ENCODE assay signal across 19 cellular contexts in the genomic region with DNA sequence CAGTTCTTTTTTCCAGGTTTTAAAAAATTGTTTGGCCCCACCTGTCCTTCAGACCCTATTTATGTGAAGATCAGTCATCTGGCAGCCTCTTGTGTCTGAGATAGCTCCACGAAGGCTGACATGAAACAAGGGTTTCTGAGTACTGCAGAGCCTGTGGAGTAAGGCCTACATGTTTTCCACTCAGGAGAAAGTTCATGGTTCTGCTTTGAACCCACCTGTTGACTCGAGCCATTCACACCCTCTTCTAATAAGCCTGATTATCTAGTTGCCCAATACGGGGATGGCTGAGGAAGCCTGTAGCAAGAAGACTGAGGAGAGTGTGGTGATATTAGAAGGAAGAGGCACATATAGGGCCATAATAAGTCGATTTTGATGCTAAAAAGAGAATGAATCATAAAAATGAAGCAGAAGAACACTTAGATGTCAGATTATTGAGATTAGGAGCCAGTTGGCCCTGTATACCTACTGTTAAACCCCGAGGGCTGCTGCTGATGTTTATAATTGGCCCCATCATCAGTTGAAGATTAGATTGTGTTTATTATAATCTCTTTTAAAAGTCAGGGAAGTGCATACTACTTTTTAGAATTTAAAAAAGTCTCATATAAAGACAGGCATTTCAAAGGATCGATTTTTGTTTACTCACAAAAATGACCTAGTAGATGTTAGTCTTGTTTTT.
DNase-seq lines count a peak whose midpoint lies in the region; ATAC-seq and TF ChIP-seq lines count a peak whose summit lies in the region.
"Had no signal": no experiment of that assay in that cellular context is flagged by ENCODE, and none has a peak within 500 bp of the region (broad histone marks: within the 10 kb centered on the region; RNA-seq: fewer than 3 reads in every experiment).

No MANE protein-coding gene starts in this region.

- no peaks in the 10 kb centered on the region for H3K27me3 ChIP-seq in IMR-90 (ENCODE audit: control insufficient read depth, insufficient read depth, low read length)
- no peaks in the 10 kb centered on the region for H3K27me3 ChIP-seq in prostate gland (replicated peaks; ENCODE audit: insufficient read depth)

- H3K9ac ChIP-seq in IMR-90 (ENCODE audit: low read depth, low read length): no peak overlapping the region

- TF ChIP-seq RAD21 in IMR-90 (IDR thresholded peaks at IDR 0.05; ENCODE audit: low read length): no peak

- H2AK9ac ChIP-seq in IMR-90 (replicated peaks; ENCODE audit: low read depth, low read length, poor library complexity): no peak overlapping the region

- dilution Hi-C loops in IMR-90 (cut with HindIII; ENCODE audit: low sequenced_read_pairs, unreplicated experiment): no loop called here

- H2BK5ac ChIP-seq in IMR-90 (ENCODE audit: low read depth, low read length, poor library complexity, severe bottlenecking): no peak overlapping the region

- peaks cover 9 to 20% of the 10 kb centered on the region in 2 experiments for H3K79me1 ChIP-seq in IMR-90 (ENCODE audit: low read depth in 1 of 2, low read length in 2 of 2)

- CTCF ChIA-PET in IMR-90 (lab: Yijun Ruan, JAX) (no interaction called here), activated B cell treated with CpG ODN at 0.5 μM for 24 hours (lab: Charles Lee) (interaction anchor here (1.1 to 4.6 kb wide), 2 partner anchors 45 to 330 kb away, joined by 3 to 59 read pairs; no protein-coding TSS in a partner anchor)

- in situ Hi-C loops in IMR-90 (cut with MboI; ENCODE audit: low sequenced_read_pairs): no loop called here

- no peak overlapping the region for H3K4me3 Mint-ChIP-seq in activated B cell treated with CpG ODN at 0.5 μM for 24 hours
- H3K4me3 Mint-ChIP-seq: T-helper 17 cell had no signal

- H3K27ac Mint-ChIP-seq in activated B cell treated with CpG ODN at 0.5 μM for 24 hours: peak overlapping the region; percentile 20
- H3K27ac Mint-ChIP-seq: T-helper 17 cell had no signal

- no peak overlapping the region for H4K8ac ChIP-seq in IMR-90 (ENCODE audit: low read depth in 2 of 2, low read length in 2 of 2)

- H3K4me2 ChIP-seq in IMR-90 (ENCODE audit: low read depth, low read length): no peak overlapping the region

- peaks cover 2% of the 10 kb centered on the region for H3K36me3 Mint-ChIP-seq in activated B cell treated with CpG ODN at 0.5 μM for 24 hours (ENCODE audit: low read depth)

- no CpG with 5 or more reads among the region's 6 CpGs for WGBS in IMR-90 (ENCODE audit: extremely low coverage in 2 of 2, insufficient read length in 1 of 2), 2 experiments
- 39% methylated on average over 6 of the region's 6 CpGs for WGBS in prostate gland

- H3K4ac ChIP-seq in IMR-90 (ENCODE audit: low read depth, low read length): no peak overlapping the region

- no peak overlapping the region for H4K5ac ChIP-seq in IMR-90 (ENCODE audit: low read depth, low read length)

- H4K91ac ChIP-seq in IMR-90 (ENCODE audit: insufficient read depth, low read depth, low read length): no peak overlapping the region

- peaks cover 5% of the 10 kb centered on the region; the same call in 1 of the 2 replicates for H3K9me1 ChIP-seq in IMR-90 (ENCODE audit: insufficient read depth, low read length)

- H3K23ac ChIP-seq in IMR-90 (ENCODE audit: low read depth, low read length): no peak overlapping the region

- H2BK120ac ChIP-seq in IMR-90 (ENCODE audit: low read depth, low read length): no peak overlapping the region

- H3K9me3 Mint-ChIP-seq in activated B cell treated with CpG ODN at 0.5 μM for 24 hours: no peaks in the 10 kb centered on the region

- 0 out of 2 replicates have a peak overlapping the region, but pooled peaks have one; percentile 32 for H3K14ac ChIP-seq in IMR-90 (replicated peaks; ENCODE audit: low read depth, low read length)

- peaks cover 64% of the 10 kb centered on the region for H3K4me1 Mint-ChIP-seq in activated B cell treated with CpG ODN at 0.5 μM for 24 hours
- H3K4me1 Mint-ChIP-seq: T-helper 17 cell had no signal

- no peak overlapping the region for H3K4me3 ChIP-seq in IMR-90 (ENCODE audit: insufficient read depth, low read depth, low read length)
- no peak overlapping the region for H3K4me3 ChIP-seq in prostate gland

- POLR2A ChIA-PET in IMR-90 (lab: Charles Lee; ENCODE audit: unreplicated experiment) (no interaction called here), activated B cell treated with CpG ODN at 0.5 μM for 24 hours (lab: Charles Lee) (interaction anchor here (1.1 kb wide), 1 partner anchor 12 kb away, joined by 3 read pairs; no protein-coding TSS in a partner anchor)

- H3K9me3 ChIP-seq in IMR-90 (ENCODE audit: control insufficient read depth, insufficient read depth, low read length) (no peaks in the 10 kb centered on the region), prostate gland (no peaks in the 10 kb centered on the region)

- BruUV-seq in IMR-90 (replicated peaks; lab: Mats Ljungman, UMichigan): no TSS peak

- no peak overlapping the region for H2AFZ ChIP-seq in IMR-90 (replicated peaks; ENCODE audit: low read length, poor library complexity)

- H3K27ac ChIP-seq in IMR-90 (ENCODE audit: insufficient read depth, low read length): no peak overlapping the region
- peak overlapping the region; percentile 54 to 77 for H3K27ac ChIP-seq in prostate gland

- H4K20me1 ChIP-seq in IMR-90 (ENCODE audit: insufficient read depth, low read length): peaks cover 25% of the 10 kb centered on the region; the same call in 1 of the 2 replicates

- no peak overlapping the region for H3K18ac ChIP-seq in IMR-90 (ENCODE audit: low read depth, low read length)

- H3K27me3 Mint-ChIP-seq in activated B cell treated with CpG ODN at 0.5 μM for 24 hours: no peaks in the 10 kb centered on the region
- H3K27me3 Mint-ChIP-seq: T-helper 17 cell had no signal

- intact Hi-C loops in IMR-90 (cut with micrococcal nuclease) (loop anchor here (5.0 kb wide), 2 partner anchors 108 to 327 kb away; partner anchors contain the start of gene CDK14), activated B cell treated with CpG ODN at 0.5 μM for 24 hours (cut with micrococcal nuclease) (loop anchor here (5.0 kb wide), 4 partner anchors 153 to 932 kb away; no protein-coding TSS in a partner anchor), prostate gland (cut with DNase I) (no loop called here)

- TF ChIP-seq POLR2A in IMR-90 (IDR thresholded peaks at IDR 0.05; ENCODE audit: low read depth, low read length) (no peak), prostate gland (IDR thresholded peaks at IDR 0.05) (no peak)

- H3K56ac ChIP-seq in IMR-90 (ENCODE audit: extremely low read depth, insufficient read depth, low read length): no peak overlapping the region

- ATAC-seq in IMR-90 (ENCODE audit: low read depth) (no peak), activated B cell treated with CpG ODN at 0.5 μM for 24 hours (ENCODE audit: low read depth) (no peak), HG03432 (IDR thresholded peaks at IDR 0.05; ENCODE audit: unreplicated experiment) (no peak)
- ATAC-seq: HCT116, T-helper 17 cell had no signal

- H2AK5ac ChIP-seq in IMR-90 (ENCODE audit: low read depth, low read length): peak overlapping the region; percentile 35; the same call in 1 of the 2 replicates

- H3K4me1 ChIP-seq in IMR-90 (ENCODE audit: control insufficient read depth, insufficient read depth, low read length): peaks cover 12% of the 10 kb centered on the region
- H3K4me1 ChIP-seq in prostate gland (replicated peaks): peaks cover 9% of the 10 kb centered on the region

- H3K36me3 ChIP-seq in IMR-90 (ENCODE audit: control insufficient read depth, insufficient read depth, low read length): no peaks in the 10 kb centered on the region
- H3K36me3 ChIP-seq in prostate gland: no peaks in the 10 kb centered on the region

- peak; percentile 52 for DNase-seq in DMS53 (lab: John Stamatoyannopoulos, UW)
- DNase-seq in IMR-90: no peak
- DNase-seq in activated B cell treated with CpG ODN at 0.5 μM for 24 hours: no peak
- no peak for DNase-seq in prostate gland (ENCODE audit: low spot score)
- DNase-seq in NCI-H1694 treated with DMSO at 0.1 percent for 48 hours (lab: John Stamatoyannopoulos, UW): no peak
- DNase-seq in T-helper 1 cell: no peak
- DNase-seq in NCI-H1436 (lab: John Stamatoyannopoulos, UW): no peak
- DNase-seq: AML-193; DMS 273 treated with DMSO at 0.1 percent for 48 hours; GF-D8; GOT3; KBM-7; MV-4-11; NCI-H1930; NK-92 treated with Interleukin-12 subunit alpha and Interleukin-12 subunit beta, amount 100 ng/mL, for 24 hours; OCI-M1; T-helper 17 cell had no signal

- H2BK15ac ChIP-seq in IMR-90 (ENCODE audit: low read depth, low read length): no peak overlapping the region

- 0 out of 2 replicates have a peak overlapping the region, but pooled peaks have one; percentile 8 for H2BK20ac ChIP-seq in IMR-90 (ENCODE audit: low read depth, low read length)

- no peak for TF ChIP-seq CTCF in IMR-90 (conservative IDR thresholded peaks at IDR 0.05; ENCODE audit: low read depth, low read length)
- TF ChIP-seq CTCF in activated B cell treated with CpG ODN at 0.5 μM for 24 hours (IDR thresholded peaks at IDR 0.05): no peak
- TF ChIP-seq CTCF in prostate gland (IDR thresholded peaks at IDR 0.05): no peak

TF ChIP-seq in IMR-90, 13 proteins besides CTCF, POLR2A, EP300 and RAD21 (continues in another document):
- TF ChIP-seq, protein P1, sequence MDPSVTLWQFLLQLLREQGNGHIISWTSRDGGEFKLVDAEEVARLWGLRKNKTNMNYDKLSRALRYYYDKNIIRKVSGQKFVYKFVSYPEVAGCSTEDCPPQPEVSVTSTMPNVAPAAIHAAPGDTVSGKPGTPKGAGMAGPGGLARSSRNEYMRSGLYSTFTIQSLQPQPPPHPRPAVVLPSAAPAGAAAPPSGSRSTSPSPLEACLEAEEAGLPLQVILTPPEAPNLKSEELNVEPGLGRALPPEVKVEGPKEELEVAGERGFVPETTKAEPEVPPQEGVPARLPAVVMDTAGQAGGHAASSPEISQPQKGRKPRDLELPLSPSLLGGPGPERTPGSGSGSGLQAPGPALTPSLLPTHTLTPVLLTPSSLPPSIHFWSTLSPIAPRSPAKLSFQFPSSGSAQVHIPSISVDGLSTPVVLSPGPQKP (IDR thresholded peaks at IDR 0.05; ENCODE audit: borderline replicate concordance, low read depth, low read length): no peak
- TF ChIP-seq CHD1 (IDR thresholded peaks at IDR 0.05; ENCODE audit: low read depth, low read length) (no peak), MAFK (IDR thresholded peaks at IDR 0.05; ENCODE audit: low read depth, low read length) (no peak), SMC3 (IDR thresholded peaks at IDR 0.05; ENCODE audit: low read depth, low read length) (no peak), RCOR1 (IDR thresholded peaks at IDR 0.05; ENCODE audit: insufficient replicate concordance, low read length) (no peak), MAZ (IDR thresholded peaks at IDR 0.05; ENCODE audit: borderline replicate concordance, low read depth, low read length) (no peak), FOS (IDR thresholded peaks at IDR 0.05; ENCODE audit: low read depth, low read length) (no peak), CEBPB (IDR thresholded peaks at IDR 0.05; ENCODE audit: low read depth, low read length) (no peak), MXI1 (IDR thresholded peaks at IDR 0.05; ENCODE audit: borderline replicate concordance, low read depth, low read length) (no peak)
